Comparison of ENCODE assay signal across 2 cellular contexts in the genomic region with DNA sequence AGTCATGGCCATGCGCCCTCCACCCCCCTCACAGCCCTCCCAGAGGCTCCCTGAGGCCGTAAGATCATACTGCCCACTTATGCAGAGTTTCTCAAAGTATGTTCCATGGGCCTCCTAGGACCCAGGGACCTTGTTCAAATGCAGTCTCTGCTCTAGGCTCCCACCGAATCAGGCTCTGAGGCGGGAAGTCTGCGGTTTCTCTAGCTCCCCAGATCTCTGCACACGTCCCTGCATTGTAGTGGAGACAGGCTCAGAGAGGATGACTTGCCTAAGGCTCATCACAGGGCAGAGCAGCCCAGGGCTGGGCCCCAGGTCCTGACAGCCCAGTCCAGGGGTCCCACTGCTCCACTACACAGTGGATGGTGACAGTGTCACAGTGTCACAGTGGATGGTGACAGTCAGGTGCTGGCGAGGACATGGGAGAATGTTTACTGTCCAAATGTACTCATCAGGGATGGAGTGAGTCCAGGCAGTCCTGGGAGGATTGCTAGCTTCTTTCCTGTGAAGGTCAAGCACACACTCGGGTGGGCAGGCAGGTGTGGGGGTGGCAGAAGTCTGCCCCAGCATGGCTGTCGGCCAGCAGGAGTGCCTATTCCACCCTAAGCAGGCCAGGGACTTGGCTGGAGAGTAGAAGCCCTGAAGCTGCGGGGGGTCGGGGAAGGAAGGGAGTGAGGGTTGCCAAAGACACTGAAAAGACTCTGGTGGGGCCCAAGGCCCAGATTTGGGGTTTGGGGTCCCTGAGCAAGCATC.
TF ChIP-seq lines count a peak whose summit lies in the region.

No MANE protein-coding gene starts in this region.

TF ChIP-seq in IMR-90, 13 proteins besides CTCF, POLR2A, EP300 and RAD21:
- TF ChIP-seq RFX5 (IDR thresholded peaks at IDR 0.05; ENCODE audit: low read depth, low read length) (no peak), RCOR1 (IDR thresholded peaks at IDR 0.05; ENCODE audit: insufficient replicate concordance, low read length) (no peak), CHD1 (IDR thresholded peaks at IDR 0.05; ENCODE audit: low read depth, low read length) (no peak), BHLHE40 (IDR thresholded peaks at IDR 0.05; ENCODE audit: low read depth, low read length) (no peak), CEBPB (IDR thresholded peaks at IDR 0.05; ENCODE audit: low read depth, low read length) (no peak), SMC3 (IDR thresholded peaks at IDR 0.05; ENCODE audit: low read depth, low read length) (no peak), FOS (IDR thresholded peaks at IDR 0.05; ENCODE audit: low read depth, low read length) (no peak), MAZ (IDR thresholded peaks at IDR 0.05; ENCODE audit: borderline replicate concordance, low read depth, low read length) (no peak), MAFK (IDR thresholded peaks at IDR 0.05; ENCODE audit: low read depth, low read length) (no peak)
- TF ChIP-seq, protein P1, sequence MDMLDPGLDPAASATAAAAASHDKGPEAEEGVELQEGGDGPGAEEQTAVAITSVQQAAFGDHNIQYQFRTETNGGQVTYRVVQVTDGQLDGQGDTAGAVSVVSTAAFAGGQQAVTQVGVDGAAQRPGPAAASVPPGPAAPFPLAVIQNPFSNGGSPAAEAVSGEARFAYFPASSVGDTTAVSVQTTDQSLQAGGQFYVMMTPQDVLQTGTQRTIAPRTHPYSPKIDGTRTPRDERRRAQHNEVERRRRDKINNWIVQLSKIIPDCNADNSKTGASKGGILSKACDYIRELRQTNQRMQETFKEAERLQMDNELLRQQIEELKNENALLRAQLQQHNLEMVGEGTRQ (IDR thresholded peaks at IDR 0.05; ENCODE audit: low read depth, low read length), result no peak
- TF ChIP-seq, protein P2, sequence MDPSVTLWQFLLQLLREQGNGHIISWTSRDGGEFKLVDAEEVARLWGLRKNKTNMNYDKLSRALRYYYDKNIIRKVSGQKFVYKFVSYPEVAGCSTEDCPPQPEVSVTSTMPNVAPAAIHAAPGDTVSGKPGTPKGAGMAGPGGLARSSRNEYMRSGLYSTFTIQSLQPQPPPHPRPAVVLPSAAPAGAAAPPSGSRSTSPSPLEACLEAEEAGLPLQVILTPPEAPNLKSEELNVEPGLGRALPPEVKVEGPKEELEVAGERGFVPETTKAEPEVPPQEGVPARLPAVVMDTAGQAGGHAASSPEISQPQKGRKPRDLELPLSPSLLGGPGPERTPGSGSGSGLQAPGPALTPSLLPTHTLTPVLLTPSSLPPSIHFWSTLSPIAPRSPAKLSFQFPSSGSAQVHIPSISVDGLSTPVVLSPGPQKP (IDR thresholded peaks at IDR 0.05; ENCODE audit: borderline replicate concordance, low read depth, low read length), result no peak

TF ChIP-seq in K562, 482 proteins besides CTCF, POLR2A, EP300 and RAD21:
- TF ChIP-seq ZNF444 (CRISPR knock-in tag; IDR thresholded peaks at IDR 0.05) (no peak), CREBBP (IDR thresholded peaks at IDR 0.05; ENCODE audit: low read depth, low read length) (no peak), ZFP1 (CRISPR knock-in tag; IDR thresholded peaks at IDR 0.05) (no peak), RB1 (IDR thresholded peaks at IDR 0.05; ENCODE audit: low read depth) (no peak), NR2F6 (CRISPR knock-in tag; IDR thresholded peaks at IDR 0.05) (no peak)
